In genomic region chr9:91882628-91883027, GRCh38 we compare ENCODE assay signal across 20 cellular contexts.
DNase-seq lines count a peak whose midpoint lies in the region; FAIRE-seq and TF ChIP-seq lines count a peak whose summit lies in the region.
"Had no signal": no experiment of that assay in that cellular context is flagged by ENCODE, and none has a peak within 500 bp of the region (broad histone marks: within the 10 kb centered on the region; RNA-seq: fewer than 3 reads in every experiment).

No MANE protein-coding gene starts in this region.

- H2AK5ac ChIP-seq in H1 (ENCODE audit: low read depth, low read length): no peak overlapping the region

- H3K56ac ChIP-seq in H1 (replicated peaks; ENCODE audit: insufficient read length, low read depth, low read length): no peak overlapping the region

- H3K4ac ChIP-seq in H1 (replicated peaks; ENCODE audit: insufficient read length, low read depth, low read length): no peak overlapping the region

- TF ChIP-seq EP300 in H1 (IDR thresholded peaks at IDR 0.05; ENCODE audit: borderline replicate concordance in 1 of 2, low read depth in 2 of 2, low read length in 2 of 2): no peak

- H3K18ac ChIP-seq in H1 (ENCODE audit: extremely low read depth, low read length): no peak overlapping the region

- no peak overlapping the region for H3K4me2 ChIP-seq in H1 (ENCODE audit: insufficient read depth in 1 of 2, low read depth in 2 of 2, low read length in 2 of 2)
- H3K4me2 ChIP-seq in smooth muscle cell: no peak overlapping the region
- H3K4me2 ChIP-seq: GM23338 had no signal

- H3K9ac ChIP-seq in H1 (replicated peaks in 1 of 4; ENCODE audit: extremely low read depth in 1 of 4, low read depth in 3 of 4, low read length in 3 of 4) (no peak overlapping the region), smooth muscle cell (ENCODE audit: low read depth) (no peak overlapping the region)
- H3K9ac ChIP-seq: neural progenitor cell had no signal

- 80% methylated on average over 4 of the region's 4 CpGs; no CpG with 5 or more reads in 1 of the 2 experiments for WGBS in H1 (ENCODE audit: extremely low coverage in 1 of 2, insufficient coverage in 1 of 2, insufficient read length in 1 of 2, insufficient replicate concordance in 2 of 2, low coverage in 1 of 2, low lambda C conversion rate in 2 of 2, missing lambda C conversion rate in 1 of 2), 2 experiments
- 92% methylated on average over 4 of the region's 4 CpGs for WGBS in smooth muscle cell (ENCODE audit: low lambda C conversion rate)

- no peak overlapping the region for H2AFZ ChIP-seq in H1 (ENCODE audit: low read length)
- no peak overlapping the region for H2AFZ ChIP-seq in smooth muscle cell (ENCODE audit: low read depth)
- H2AFZ ChIP-seq: GM23338, neural progenitor cell had no signal

- H3K23ac ChIP-seq in H1 (ENCODE audit: insufficient read length): no peak overlapping the region

- peak; percentile 38 to 52; a peak in 3 of 4 replicates for TF ChIP-seq RAD21 in H1 (IDR thresholded peaks at IDR 0.05 in 1 of 2, conservative IDR thresholded peaks at IDR 0.05 in 1 of 2; ENCODE audit: low read depth in 2 of 2, low read length in 2 of 2)

- peaks cover 3% of the 10 kb centered on the region; the same call in 1 of the 2 replicates for H3K23me2 ChIP-seq in H1 (ENCODE audit: low read depth, low read length)

- no peak for TF ChIP-seq POLR2A in H1 (IDR thresholded peaks at IDR 0.05; ENCODE audit: control extremely low read depth in 1 of 2, low read depth in 2 of 2, low read length in 2 of 2)

- no peak overlapping the region for H4K91ac ChIP-seq in H1 (replicated peaks; ENCODE audit: insufficient read length, low read length)

- no peak overlapping the region for H2BK20ac ChIP-seq in H1 (ENCODE audit: low read length)

- peaks cover 8 to 21% (median 11%) of the 10 kb centered on the region in 4 experiments; a peak in 5 of 7 replicates for H3K27me3 ChIP-seq in H1 (replicated peaks in 1 of 4; ENCODE audit: control insufficient read depth in 3 of 4, extremely low read depth in 1 of 4, insufficient read depth in 3 of 4, low read length in 3 of 4)
- H3K27me3 ChIP-seq in smooth muscle cell (ENCODE audit: low read depth): no peaks in the 10 kb centered on the region
- H3K27me3 ChIP-seq: dorsolateral prefrontal cortex, neural progenitor cell had no signal

- H3K4me1 ChIP-seq in H1 (replicated peaks in 1 of 4; ENCODE audit: control insufficient read depth in 3 of 4, insufficient read depth in 4 of 4, low read length in 3 of 4): peaks cover 4 to 20% (median 13%) of the 10 kb centered on the region in 4 experiments
- peaks cover 39% of the 10 kb centered on the region for H3K4me1 ChIP-seq in smooth muscle cell (ENCODE audit: low read depth)

- no peaks in the 10 kb centered on the region for H3K79me1 ChIP-seq in H1 (ENCODE audit: low read depth, low read length)

- TF ChIP-seq CTCF in GM12875 (IDR thresholded peaks at IDR 0.05; ENCODE audit: borderline replicate concordance, insufficient read depth, low read depth, low read length) (peak; percentile 13; the same call in 1 of the 2 replicates), H1 (IDR thresholded peaks at IDR 0.05; ENCODE audit: control extremely low read depth in 1 of 3, insufficient read depth in 1 of 3, low read depth in 1 of 3, low read length in 3 of 3) (peak; percentile 18 to 23 (median 23); a peak in 3 of 4 replicates), smooth muscle cell (IDR thresholded peaks at IDR 0.05; ENCODE audit: borderline replicate concordance, insufficient read depth, poor library complexity, severe bottlenecking) (no peak)

- H3K79me2 ChIP-seq in H1 (ENCODE audit: control insufficient read depth in 1 of 2, insufficient read depth in 2 of 2, low read length in 2 of 2) (no peaks in the 10 kb centered on the region), smooth muscle cell (ENCODE audit: low read depth) (peaks cover 10% of the 10 kb centered on the region)

- DNase-seq in NCI-H1417 (lab: John Stamatoyannopoulos, UW): peak in 2 of 3 experiments; percentile 7 to 55
- DNase-seq in NCI-H1417 treated with DMSO at 0.1 percent for 48 hours (lab: John Stamatoyannopoulos, UW): no peak
- peak; percentile 69 for DNase-seq in NCI-H69 (lab: John Stamatoyannopoulos, UW)
- DNase-seq in H1 (ENCODE audit: low read depth in 1 of 2, low spot score in 2 of 2): no peak
- no peak for DNase-seq in SK-N-DZ (ENCODE audit: low spot score)
- DNase-seq in cerebellum (ENCODE audit: low spot score): no peak
- DNase-seq in smooth muscle cell (lab: John Stamatoyannopoulos, UW; ENCODE audit: unreplicated experiment): no peak
- DNase-seq: activated CD8-positive, alpha-beta memory T cell treated with anti-CD3 and anti-CD28 coated beads, Interleukin-2, amount 50 U/mL, for 4 hours; activated naive CD4-positive, alpha-beta T cell treated with Interleukin-2 at 50 U/mL for 16 hours; C1 segment of cervical spinal cord; DMS79 treated with DMSO at 0.1 percent for 48 hours; dorsolateral prefrontal cortex; hippocampal formation; KBM-7; kidney glomerular epithelial cell; NCI-H1436; RPMI8226 had no signal

- H3K36me3 ChIP-seq in H1 (ENCODE audit: control insufficient read depth in 2 of 4, insufficient read depth in 4 of 4, low read length in 3 of 4) (no peaks in the 10 kb centered on the region), smooth muscle cell (ENCODE audit: low read depth) (no peaks in the 10 kb centered on the region)
- H3K36me3 ChIP-seq: neural progenitor cell had no signal

- H3K9me3 ChIP-seq in H1 (ENCODE audit: insufficient read depth in 2 of 2, low read depth in 1 of 2, low read length in 1 of 2): no peaks in the 10 kb centered on the region
- no peaks in the 10 kb centered on the region for H3K9me3 ChIP-seq in smooth muscle cell (replicated peaks; ENCODE audit: low read depth)

- POLR2A ChIA-PET in H1 (lab: Charles Lee; ENCODE audit: partially characterized antibody): no interaction called here

- no peak overlapping the region for H4K8ac ChIP-seq in H1 (ENCODE audit: extremely low read depth, insufficient read depth, low read length)

- H3F3A ChIP-seq in smooth muscle cell (ENCODE audit: low read depth): peaks cover 11% of the 10 kb centered on the region

- H3K27ac ChIP-seq in H1 (ENCODE audit: low read depth, low read length) (no peak overlapping the region), smooth muscle cell (ENCODE audit: low read depth) (no peak overlapping the region)
- H3K27ac ChIP-seq: dorsolateral prefrontal cortex, neural progenitor cell had no signal

- H3K4me3 ChIP-seq in GM12875 (ENCODE audit: low read depth, low read length) (no peak overlapping the region), H1 (ENCODE audit: extremely low read depth in 1 of 4, insufficient read depth in 2 of 4, low read depth in 3 of 4, low read length in 4 of 4) (no peak overlapping the region), smooth muscle cell (no peak overlapping the region)
- H3K4me3 ChIP-seq: dorsolateral prefrontal cortex, GM23338, neural progenitor cell had no signal

- no peak overlapping the region for H3K14ac ChIP-seq in H1 (ENCODE audit: insufficient read length)

- H2BK120ac ChIP-seq in H1 (replicated peaks; ENCODE audit: low read depth, low read length): no peak overlapping the region

- CTCF ChIA-PET in H1 (lab: Charles Lee; ENCODE audit: partially characterized antibody): interaction anchor here (0.6 kb wide), 1 partner anchor 106 kb away, joined by 4 read pairs; no protein-coding TSS in a partner anchor

- H4K20me1 ChIP-seq in H1 (replicated peaks in 1 of 2; ENCODE audit: control insufficient read depth in 1 of 2, insufficient read depth in 2 of 2, low read length in 2 of 2) (peaks cover 0 to 2% of the 10 kb centered on the region in 2 experiments), smooth muscle cell (ENCODE audit: low read depth) (no peaks in the 10 kb centered on the region)

- H2BK5ac ChIP-seq in H1 (ENCODE audit: low read depth, low read length): no peak overlapping the region

- H4K5ac ChIP-seq in H1 (ENCODE audit: insufficient read length, low read depth, low read length): no peak overlapping the region

- FAIRE-seq in H1 (lab: Jason Lieb, UNC): no peak

- H2BK15ac ChIP-seq in H1 (ENCODE audit: low read length): no peak overlapping the region

- H2BK12ac ChIP-seq in H1 (ENCODE audit: low read depth, low read length): no peak overlapping the region

TF ChIP-seq in H1, 55 proteins besides CTCF, POLR2A, EP300 and RAD21:
- no peak for TF ChIP-seq CREB1 (IDR thresholded peaks at IDR 0.05)
- TF ChIP-seq E2F6 (IDR thresholded peaks at IDR 0.05): no peak
- no peak for TF ChIP-seq ATF3 (IDR thresholded peaks at IDR 0.05; ENCODE audit: insufficient read depth, low read depth, low read length)
- TF ChIP-seq CTBP2 (IDR thresholded peaks at IDR 0.05; ENCODE audit: borderline replicate concordance, insufficient read depth, insufficient read length, low read length): no peak
- no peak for TF ChIP-seq TEAD4 (IDR thresholded peaks at IDR 0.05; ENCODE audit: low read depth, low read length)
- TF ChIP-seq NANOG (IDR thresholded peaks at IDR 0.05; ENCODE audit: insufficient read depth, low read depth, low read length, poor library complexity, severe bottlenecking): no peak
- TF ChIP-seq SP2 (IDR thresholded peaks at IDR 0.05; ENCODE audit: low read length): no peak
- TF ChIP-seq POLR2AphosphoS5 (IDR thresholded peaks at IDR 0.05; ENCODE audit: low read depth, low read length): no peak
- TF ChIP-seq CBX5 (IDR thresholded peaks at IDR 0.05; ENCODE audit: low read depth, low read length): no peak
- TF ChIP-seq KDM1A (IDR thresholded peaks at IDR 0.05; ENCODE audit: borderline replicate concordance, low read length): no peak

Comparison
In these comparisons a context has a peak if more than half of its experiments do, and no peak if none do; other contexts are left out.
1. DNase-seq: peak in NCI-H1417 (2 of 3) and NCI-H69 (single experiment); none in NCI-H1417 treated with DMSO at 0.1 percent for 48 hours (single experiment), H1 (0 of 2), SK-N-DZ (single experiment), cerebellum (single experiment) and smooth muscle cell (single experiment).